Comparison of ENCODE assay signal across 18 cellular contexts in genomic region chr2:30480703-30481322, GRCh38. TPM values are rescaled to one million over a fixed set of nuclear protein-coding genes. Genes with fewer than 3 reads are reported as not detected.
DNase-seq lines count a peak whose midpoint lies in the region; ATAC-seq and TF ChIP-seq lines count a peak whose summit lies in the region.
"Had no signal": no experiment of that assay in that cellular context is flagged by ENCODE, and none has a peak within 500 bp of the region (broad histone marks: within the 10 kb centered on the region; RNA-seq: fewer than 3 reads in every experiment).

No MANE protein-coding gene starts in this region.

- no peak for ATAC-seq in activated B cell treated with CpG ODN at 0.5 μM for 24 hours (ENCODE audit: low read depth)
- no peak for ATAC-seq in memory B cell (ENCODE audit: low read depth)
- no peak for ATAC-seq in HG03097 (IDR thresholded peaks at IDR 0.05; ENCODE audit: low FRiP score, unreplicated experiment)
- ATAC-seq: HepG2; stimulated activated naive CD8-positive, alpha-beta T cell treated with anti-CD3 and anti-CD28 coated beads, Interleukin-15, amount 100 ng/mL, for 72 hours had no signal

- peaks cover 9% of the 10 kb centered on the region for H3K36me3 Mint-ChIP-seq in activated B cell treated with CpG ODN at 0.5 μM for 24 hours (ENCODE audit: low read depth)
- peaks cover 4% of the 10 kb centered on the region for H3K36me3 Mint-ChIP-seq in memory B cell

- H3K9me3 Mint-ChIP-seq in activated B cell treated with CpG ODN at 0.5 μM for 24 hours: no peaks in the 10 kb centered on the region
- H3K9me3 Mint-ChIP-seq in memory B cell: no peaks in the 10 kb centered on the region
- H3K9me3 Mint-ChIP-seq: activated CD4-positive, alpha-beta memory T cell treated with anti-CD3 and anti-CD28 coated beads, Interleukin-2, amount 10 ng/mL, durations not matched to agents 7 days and 5 days; activated T-cell treated with anti-CD3 and anti-CD28 coated beads, Interleukin-2, amount 50 U/mL, for 24 hours; stimulated activated naive CD8-positive, alpha-beta T cell treated with anti-CD3 and anti-CD28 coated beads, Interleukin-15, amount 100 ng/mL, for 72 hours had no signal

- no peaks in the 10 kb centered on the region for H3K27me3 ChIP-seq in left ventricle myocardium inferior (ENCODE audit: low read depth)
- no peaks in the 10 kb centered on the region for H3K27me3 ChIP-seq in right atrium auricular region
- no peaks in the 10 kb centered on the region for H3K27me3 ChIP-seq in Peyer's patch
- H3K27me3 ChIP-seq: breast epithelium, sigmoid colon, upper lobe of right lung had no signal

- H3K9me3 ChIP-seq in left ventricle myocardium inferior (replicated peaks) (no peaks in the 10 kb centered on the region), right atrium auricular region (no peaks in the 10 kb centered on the region), Peyer's patch (no peaks in the 10 kb centered on the region)
- H3K9me3 ChIP-seq: breast epithelium, sigmoid colon, upper lobe of right lung had no signal

- DNase-seq in left ventricle myocardium inferior (no peak), right atrium auricular region (ENCODE audit: low spot score) (no peak), activated B cell treated with CpG ODN at 0.5 μM for 24 hours (no peak), memory B cell (ENCODE audit: low spot score in 2 of 2) (no peak), Peyer's patch (no peak), SHP77 (lab: John Stamatoyannopoulos, UW) (no peak), DMS114 treated with DMSO at 0.1 percent for 48 hours (lab: John Stamatoyannopoulos, UW; ENCODE audit: unreplicated experiment) (no peak)
- DNase-seq: activated CD4-positive, alpha-beta memory T cell treated with anti-CD3 and anti-CD28 coated beads, Interleukin-2, amount 10 ng/mL, durations not matched to agents 7 days and 5 days; activated T-cell treated with anti-CD3 and anti-CD28 coated beads, Interleukin-2, amount 50 U/mL, for 24 hours; NCI-H1436; NCI-H226; sigmoid colon; stimulated activated naive CD8-positive, alpha-beta T cell treated with anti-CD3 and anti-CD28 coated beads, Interleukin-15, amount 100 ng/mL, for 72 hours; upper lobe of right lung had no signal

- CTCF ChIA-PET in activated B cell treated with CpG ODN at 0.5 μM for 24 hours (lab: Charles Lee): interaction anchor here (1.5 to 1.8 kb wide), 2 partner anchors 272 to 316 kb away, joined by 5 to 7 read pairs; no protein-coding TSS in a partner anchor

- POLR2A ChIA-PET in activated B cell treated with CpG ODN at 0.5 μM for 24 hours (lab: Charles Lee): interaction anchor here (0.6 kb wide), 1 partner anchor 250 kb away, joined by 3 read pairs; no protein-coding TSS in a partner anchor

- H3K4me3 ChIP-seq in left ventricle myocardium inferior (no peak overlapping the region), right atrium auricular region (no peak overlapping the region), Peyer's patch (no peak overlapping the region)
- H3K4me3 ChIP-seq: breast epithelium, sigmoid colon, upper lobe of right lung had no signal

- H3K27me3 Mint-ChIP-seq in activated B cell treated with CpG ODN at 0.5 μM for 24 hours: no peaks in the 10 kb centered on the region
- no peaks in the 10 kb centered on the region for H3K27me3 Mint-ChIP-seq in memory B cell
- H3K27me3 Mint-ChIP-seq: activated CD4-positive, alpha-beta memory T cell treated with anti-CD3 and anti-CD28 coated beads, Interleukin-2, amount 10 ng/mL, durations not matched to agents 7 days and 5 days; activated T-cell treated with anti-CD3 and anti-CD28 coated beads, Interleukin-2, amount 50 U/mL, for 24 hours; stimulated activated naive CD8-positive, alpha-beta T cell treated with anti-CD3 and anti-CD28 coated beads, Interleukin-15, amount 100 ng/mL, for 72 hours had no signal

- H3K27ac Mint-ChIP-seq in activated B cell treated with CpG ODN at 0.5 μM for 24 hours: peak overlapping the region; percentile 57
- H3K27ac Mint-ChIP-seq in memory B cell: peak overlapping the region; percentile 64
- H3K27ac Mint-ChIP-seq: activated CD4-positive, alpha-beta memory T cell treated with anti-CD3 and anti-CD28 coated beads, Interleukin-2, amount 10 ng/mL, durations not matched to agents 7 days and 5 days; activated T-cell treated with anti-CD3 and anti-CD28 coated beads, Interleukin-2, amount 50 U/mL, for 24 hours had no signal

- peak overlapping the region; percentile 57 for H3K27ac ChIP-seq in left ventricle myocardium inferior (replicated peaks)
- no peak overlapping the region for H3K27ac ChIP-seq in right atrium auricular region
- H3K27ac ChIP-seq in Peyer's patch: peak overlapping the region in 2 of 4 donors; percentile 3 to 33
- H3K27ac ChIP-seq: breast epithelium, RWPE1, upper lobe of right lung had no signal

- H3K4me1 ChIP-seq in left ventricle myocardium inferior (peaks cover 75% of the 10 kb centered on the region), right atrium auricular region (peaks cover 0 to 14% of the 10 kb centered on the region in 2 donors), Peyer's patch (peaks cover 0 to 9% (median 0%) of the 10 kb centered on the region in 4 donors)
- H3K4me1 ChIP-seq: breast epithelium had no signal

- H3K4me3 Mint-ChIP-seq in activated B cell treated with CpG ODN at 0.5 μM for 24 hours (no peak overlapping the region), memory B cell (no peak overlapping the region)
- H3K4me3 Mint-ChIP-seq: activated CD4-positive, alpha-beta memory T cell treated with anti-CD3 and anti-CD28 coated beads, Interleukin-2, amount 10 ng/mL, durations not matched to agents 7 days and 5 days; activated T-cell treated with anti-CD3 and anti-CD28 coated beads, Interleukin-2, amount 50 U/mL, for 24 hours; stimulated activated naive CD8-positive, alpha-beta T cell treated with anti-CD3 and anti-CD28 coated beads, Interleukin-15, amount 100 ng/mL, for 72 hours had no signal

- H3K36me3 ChIP-seq in left ventricle myocardium inferior (no peaks in the 10 kb centered on the region), right atrium auricular region (no peaks in the 10 kb centered on the region), Peyer's patch (no peaks in the 10 kb centered on the region)
- H3K36me3 ChIP-seq: breast epithelium, sigmoid colon, upper lobe of right lung had no signal

- no peak for TF ChIP-seq CTCF in left ventricle myocardium inferior (IDR thresholded peaks at IDR 0.05; ENCODE audit: borderline replicate concordance)
- TF ChIP-seq CTCF in right atrium auricular region (IDR thresholded peaks at IDR 0.05): no peak
- TF ChIP-seq CTCF in activated B cell treated with CpG ODN at 0.5 μM for 24 hours (IDR thresholded peaks at IDR 0.05): no peak
- TF ChIP-seq CTCF in Peyer's patch (IDR thresholded peaks at IDR 0.05): no peak

- intact Hi-C loops in left ventricle myocardium inferior (cut with micrococcal nuclease): no loop called here
- intact Hi-C loops in activated B cell treated with CpG ODN at 0.5 μM for 24 hours (cut with micrococcal nuclease): no loop called here

- H3K4me1 Mint-ChIP-seq in activated B cell treated with CpG ODN at 0.5 μM for 24 hours (peaks cover 33% of the 10 kb centered on the region), memory B cell (peaks cover 14% of the 10 kb centered on the region)
- H3K4me1 Mint-ChIP-seq: activated CD4-positive, alpha-beta memory T cell treated with anti-CD3 and anti-CD28 coated beads, Interleukin-2, amount 10 ng/mL, durations not matched to agents 7 days and 5 days had no signal

- TF ChIP-seq POLR2A in Peyer's patch (IDR thresholded peaks at IDR 0.05): no peak

RNA-seq across cellular contexts. Expression of gene LCLAT1, which starts 33.8 kb away (rescaled TPM):
- 41.0 TPM for total RNA-seq in left ventricle myocardium inferior
- total RNA-seq in right atrium auricular region: 10 to 100 TPM; 13.2 to 14.3 TPM
- 20.1 and 25.9 TPM in 2 replicates for total RNA-seq in activated B cell treated with CpG ODN at 0.5 μM for 24 hours
- total RNA-seq in Peyer's patch: 10 to 100 TPM; 10.7 to 60.8 (median 24.9) TPM
